In genomic region chr1:234597894-234598293, GRCh38 we compare ENCODE assay signal across 8 cellular contexts. TPM values are rescaled to one million over a fixed set of nuclear protein-coding genes. Genes with fewer than 3 reads are reported as not detected.
A peak's percentile ranks its signal among the peaks of the same experiment; 100 is the strongest.
DNase-seq lines count a peak whose midpoint lies in the region; ATAC-seq and TF ChIP-seq lines count a peak whose summit lies in the region.

No MANE protein-coding gene starts in this region.

- TF ChIP-seq POLR2A in right lobe of liver (IDR thresholded peaks at IDR 0.05) (no peak), suprapubic skin (IDR thresholded peaks at IDR 0.05) (no peak)

- H3K4me3 ChIP-seq in HL-60 (replicated peaks; ENCODE audit: insufficient read depth, low read length) = no peak overlapping the region
- H3K4me3 ChIP-seq in ascending aorta = no peak overlapping the region
- H3K4me3 ChIP-seq in right lobe of liver = no peak overlapping the region
- H3K4me3 ChIP-seq in suprapubic skin = no peak overlapping the region

- H3K27ac ChIP-seq in HL-60 (replicated peaks) = no peak overlapping the region
- H3K27ac ChIP-seq in ascending aorta = peak overlapping the region; percentile 96 to 99
- peak overlapping the region in 2 of 3 donors; percentile 100 for H3K27ac ChIP-seq in right lobe of liver
- no peak overlapping the region for H3K27ac ChIP-seq in suprapubic skin

- TF ChIP-seq CTCF in HL-60 (IDR thresholded peaks at IDR 0.05; ENCODE audit: insufficient read depth, low read length) (peak; percentile 49), ascending aorta (IDR thresholded peaks at IDR 0.05) (peak in 2 of 3 experiments; percentile 5 to 46), right lobe of liver (IDR thresholded peaks at IDR 0.05) (peak; percentile 65 to 69 (median 67)), suprapubic skin (IDR thresholded peaks at IDR 0.05) (peak; percentile 11 to 25)

- no peak for TF ChIP-seq EP300 in suprapubic skin (IDR thresholded peaks at IDR 0.05)

- H3K36me3 ChIP-seq in ascending aorta (no peaks in the 10 kb centered on the region), right lobe of liver (no peaks in the 10 kb centered on the region), suprapubic skin (no peaks in the 10 kb centered on the region)

- H3K9me3 ChIP-seq in ascending aorta = no peaks in the 10 kb centered on the region
- H3K9me3 ChIP-seq in right lobe of liver = no peaks in the 10 kb centered on the region
- no peaks in the 10 kb centered on the region for H3K9me3 ChIP-seq in suprapubic skin

- peaks cover 11 to 37% of the 10 kb centered on the region in 2 donors for H3K4me1 ChIP-seq in ascending aorta
- peaks cover 4 to 39% (median 24%) of the 10 kb centered on the region in 4 donors for H3K4me1 ChIP-seq in right lobe of liver
- peaks cover 45% of the 10 kb centered on the region for H3K4me1 ChIP-seq in suprapubic skin

- ATAC-seq in right lobe of liver (peak in 1 of 4 donors; percentile 11), GM19324 (IDR thresholded peaks at IDR 0.05; ENCODE audit: low FRiP score, unreplicated experiment) (no peak)

- intact Hi-C loops in ascending aorta (cut with DNase I) = loop anchor here (2.0 kb wide), 1 partner anchor 65 kb away; no protein-coding TSS in a partner anchor
- intact Hi-C loops in right lobe of liver (cut with DNase I) = loop anchor here (5.0 to 10.0 kb wide), 3 partner anchors 53 to 103 kb away; no protein-coding TSS in a partner anchor

- peak; percentile 24 for DNase-seq in COR-L47 (lab: John Stamatoyannopoulos, UW)
- peak; percentile 25 to 76 for DNase-seq in HL-60 (ENCODE audit: low read depth in 1 of 2, low spot score in 1 of 2)
- DNase-seq in SK-N-DZ (ENCODE audit: low spot score) = peak; percentile 54
- no peak for DNase-seq in ascending aorta (ENCODE audit: low spot score in 2 of 2)
- no peak for DNase-seq in right lobe of liver
- DNase-seq in suprapubic skin (ENCODE audit: low spot score in 2 of 2) = peak in 1 of 2 donors; percentile 63
- DNase-seq in cortex of kidney (lab: John Stamatoyannopoulos, UW) = no peak

- 13% methylated on average over 2 of the region's 2 CpGs for WGBS in right lobe of liver (ENCODE audit: insufficient coverage, low coverage, low lambda C conversion rate, missing lambda C conversion rate)
- 67% methylated on average over 2 of the region's 2 CpGs for WGBS in suprapubic skin

- H3K27me3 ChIP-seq in HL-60 (ENCODE audit: insufficient read depth, poor library complexity, severe bottlenecking) (no peaks in the 10 kb centered on the region), ascending aorta (no peaks in the 10 kb centered on the region), right lobe of liver (no peaks in the 10 kb centered on the region), suprapubic skin (no peaks in the 10 kb centered on the region)

RNA-seq across cellular contexts. Expression of gene IRF2BP2, which starts 12.1 kb away (rescaled TPM):
- 32.0 and 33.3 TPM in 2 replicates for polyA plus RNA-seq in SK-N-DZ (2014; cell fraction: cytosol; rRNA removed)
- polyA plus RNA-seq in SK-N-DZ (2014; cell fraction: nucleus; rRNA removed) = 24.3 and 26.1 TPM in 2 replicates
- 80.0 TPM for total RNA-seq in ascending aorta
- total RNA-seq in right lobe of liver = 10 to 100 TPM; 35.3 to 93.2 (median 56.8) TPM
- total RNA-seq in suprapubic skin = 100 to 1,000 TPM; 129 to 195 (median 159) TPM

Comparison
In these comparisons a context has a peak if more than half of its experiments do, and no peak if none do; other contexts are left out.
1. DNase-seq: peak in COR-L47 (single experiment), HL-60 (2 of 2) and SK-N-DZ (single experiment); none in ascending aorta (0 of 2), right lobe of liver (0 of 3) and cortex of kidney (single experiment).
2. H3K27ac ChIP-seq: peak in ascending aorta (2 of 2) and right lobe of liver (2 of 3); none in HL-60 (single experiment) and suprapubic skin (single experiment).
3. Peak in every context shown above with its lines, with median percentiles within 50 percentile points of each other: CTCF ChIP-seq.